Comparison of ENCODE assay signal across 24 cellular contexts in the genomic region with DNA sequence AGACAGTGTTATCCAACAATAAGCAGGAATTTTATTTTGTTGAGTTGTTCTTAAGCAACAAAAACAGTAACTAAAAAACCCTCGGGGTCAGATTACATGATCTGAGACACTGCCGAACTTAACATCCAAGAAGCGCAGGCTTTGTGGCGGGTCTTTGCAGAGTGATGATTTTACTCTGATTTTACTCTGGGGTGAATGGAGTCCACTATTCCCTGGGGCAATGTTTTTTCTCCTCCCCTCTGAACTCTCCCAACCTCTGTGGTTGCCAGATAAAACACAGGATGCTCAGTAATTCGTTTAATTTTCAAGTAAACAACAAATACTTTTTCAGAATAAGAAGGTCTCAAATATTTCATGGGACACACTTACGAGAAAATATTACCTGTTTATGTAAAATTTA.
"Had no signal": no experiment of that assay in that cellular context is flagged by ENCODE, and none has a peak within 500 bp of the region (broad histone marks: within the 10 kb centered on the region; RNA-seq: fewer than 3 reads in every experiment).

No MANE protein-coding gene starts in this region.

- H3K4me1 Mint-ChIP-seq: activated CD4-positive, alpha-beta memory T cell treated with anti-CD3 and anti-CD28 coated beads, Interleukin-2, amount 10 ng/mL, durations not matched to agents 7 days and 5 days; activated CD4-positive, alpha-beta T cell treated with anti-CD3 and anti-CD28 coated beads for 36 hours; activated naive CD4-positive, alpha-beta T cell treated with anti-CD3 and anti-CD28 coated beads, Interleukin-2, amount 10 ng/mL, durations not matched to agents 7 days and 5 days; activated naive CD8-positive, alpha-beta T cell treated with anti-CD3 and anti-CD28 coated beads for 36 hours; activated T-helper 17 cell treated with anti-CD3 and anti-CD28 coated beads, Interleukin-2, amount 50 U/mL, for 72 hours had no signal

- H3K27me3 ChIP-seq: brain microvascular endothelial cell had no signal

- H3K9me3 Mint-ChIP-seq: activated CD4-positive, alpha-beta memory T cell treated with anti-CD3 and anti-CD28 coated beads, Interleukin-2, amount 10 ng/mL, durations not matched to agents 7 days and 5 days; activated naive CD4-positive, alpha-beta T cell treated with anti-CD3 and anti-CD28 coated beads, Interleukin-2, amount 10 ng/mL, durations not matched to agents 7 days and 5 days; activated naive CD8-positive, alpha-beta T cell treated with anti-CD3 and anti-CD28 coated beads for 36 hours; activated T-helper 17 cell treated with anti-CD3 and anti-CD28 coated beads, Interleukin-2, amount 50 U/mL, for 72 hours had no signal

- ATAC-seq: activated CD4-positive, alpha-beta T cell treated with anti-CD3 and anti-CD28 coated beads for 36 hours; activated T-helper 17 cell treated with anti-CD3 and anti-CD28 coated beads, Interleukin-2, amount 50 U/mL, for 72 hours; PC-3 had no signal

- DNase-seq: activated CD4-positive, alpha-beta T cell treated with anti-CD3 and anti-CD28 coated beads for 36 hours; activated CD4-positive, alpha-beta T cell treated with anti-CD3 and anti-CD28 coated beads, Interleukin-2, amount 50 U/mL, for 1 hour; activated gamma-delta T cell; activated naive CD4-positive, alpha-beta T cell treated with anti-CD3 and anti-CD28 coated beads, Interleukin-2, amount 10 ng/mL, durations not matched to agents 7 days and 5 days; activated naive CD8-positive, alpha-beta T cell treated with anti-CD3 and anti-CD28 coated beads for 36 hours; activated T-cell treated with anti-CD3 and anti-CD28 coated beads for 4 hours; activated T-cell treated with anti-CD3 and anti-CD28 coated beads, Interleukin-2, amount 50 U/mL, for 48 hours; brain microvascular endothelial cell; cerebellar nuclear complex; KG1; NCI-H1092; NCI-H1417; NCI-H2029; NCI-H2107; NCI-H510A treated with DMSO at 0.1 percent for 48 hours; NCI-H69; NK-92 treated with Interleukin-12 subunit alpha and Interleukin-12 subunit beta, amount 100 ng/mL, for 24 hours; PC-3; SHP77 treated with DMSO at 0.1 percent for 48 hours; T-helper 1 cell had no signal

- H3K27ac ChIP-seq: brain microvascular endothelial cell, cardiac muscle cell, VCaP had no signal

- H3K4me3 Mint-ChIP-seq: activated CD4-positive, alpha-beta memory T cell treated with anti-CD3 and anti-CD28 coated beads, Interleukin-2, amount 10 ng/mL, durations not matched to agents 7 days and 5 days; activated CD4-positive, alpha-beta T cell treated with anti-CD3 and anti-CD28 coated beads for 36 hours; activated naive CD4-positive, alpha-beta T cell treated with anti-CD3 and anti-CD28 coated beads, Interleukin-2, amount 10 ng/mL, durations not matched to agents 7 days and 5 days; activated naive CD8-positive, alpha-beta T cell treated with anti-CD3 and anti-CD28 coated beads for 36 hours; activated T-helper 17 cell treated with anti-CD3 and anti-CD28 coated beads, Interleukin-2, amount 50 U/mL, for 72 hours had no signal

- H3K27ac Mint-ChIP-seq: activated CD4-positive, alpha-beta memory T cell treated with anti-CD3 and anti-CD28 coated beads, Interleukin-2, amount 10 ng/mL, durations not matched to agents 7 days and 5 days; activated CD4-positive, alpha-beta T cell treated with anti-CD3 and anti-CD28 coated beads for 36 hours; activated naive CD4-positive, alpha-beta T cell treated with anti-CD3 and anti-CD28 coated beads, Interleukin-2, amount 10 ng/mL, durations not matched to agents 7 days and 5 days; activated naive CD8-positive, alpha-beta T cell treated with anti-CD3 and anti-CD28 coated beads for 36 hours; activated T-helper 17 cell treated with anti-CD3 and anti-CD28 coated beads, Interleukin-2, amount 50 U/mL, for 72 hours had no signal

- H3K27me3 Mint-ChIP-seq: activated CD4-positive, alpha-beta memory T cell treated with anti-CD3 and anti-CD28 coated beads, Interleukin-2, amount 10 ng/mL, durations not matched to agents 7 days and 5 days had no signal

- H3K4me3 ChIP-seq: cardiac muscle cell had no signal

- H3K36me3 ChIP-seq: brain microvascular endothelial cell, cardiac muscle cell had no signal

- H3K36me3 Mint-ChIP-seq: activated naive CD4-positive, alpha-beta T cell treated with anti-CD3 and anti-CD28 coated beads, Interleukin-2, amount 10 ng/mL, durations not matched to agents 7 days and 5 days; activated naive CD8-positive, alpha-beta T cell treated with anti-CD3 and anti-CD28 coated beads for 36 hours had no signal
